ENCODE assay signal across 20 cellular contexts in genomic region chr15:77838595-77838994, GRCh38.
"Had no signal": no experiment of that assay in that cellular context is flagged by ENCODE, and none has a peak within 500 bp of the region (broad histone marks: within the 10 kb centered on the region; RNA-seq: fewer than 3 reads in every experiment).

No MANE protein-coding gene starts in this region.

- H3K4me3 Mint-ChIP-seq: activated B cell treated with CpG ODN at 0.5 μM for 24 hours; activated CD8-positive, alpha-beta T cell treated with anti-CD3 and anti-CD28 coated beads for 36 hours; activated T-helper 1 cell treated with anti-CD3 and anti-CD28 coated beads, Interleukin-12 subunit alpha, Interleukin-12 subunit beta, Interleukin-2, Interleukin-4 antibody, amounts not matched to agents 30 ng/mL and 10 ng/mL and 1 ng/mL, durations not matched to agents 14 hours and 24 hours and 36 hours; naive thymus-derived CD4-positive, alpha-beta T cell; T-helper 17 cell had no signal

- H3K4me1 Mint-ChIP-seq: activated B cell treated with CpG ODN at 0.5 μM for 24 hours, T-helper 17 cell had no signal

- H3K27me3 ChIP-seq: right atrium auricular region, upper lobe of left lung had no signal

- DNase-seq: activated B cell treated with CpG ODN at 0.5 μM for 24 hours; activated CD4-positive, alpha-beta T cell treated with anti-CD3 and anti-CD28 coated beads for 48 hours; activated CD8-positive, alpha-beta T cell treated with anti-CD3 and anti-CD28 coated beads for 36 hours; activated gamma-delta T cell; naive thymus-derived CD4-positive, alpha-beta T cell; stimulated activated naive CD4-positive, alpha-beta T cell; T-helper 17 cell had no signal

- H3K4me3 ChIP-seq: breast epithelium, coronary artery, heart left ventricle, lung, psoas muscle, right atrium auricular region, skin epidermis, thoracic aorta, upper lobe of left lung had no signal

- H3K36me3 ChIP-seq: breast epithelium, heart left ventricle, right atrium auricular region, thoracic aorta, upper lobe of left lung had no signal

- H3K9me3 Mint-ChIP-seq: activated CD8-positive, alpha-beta T cell treated with anti-CD3 and anti-CD28 coated beads for 36 hours; activated naive CD4-positive, alpha-beta T cell treated with anti-CD3 and anti-CD28 coated beads, Interleukin-2, amount 50 U/mL, for 72 hours; activated T-helper 1 cell treated with anti-CD3 and anti-CD28 coated beads, Interleukin-12 subunit alpha, Interleukin-12 subunit beta, Interleukin-2, Interleukin-4 antibody, amounts not matched to agents 30 ng/mL and 10 ng/mL and 1 ng/mL, durations not matched to agents 14 hours and 24 hours and 36 hours had no signal

- H3K27ac Mint-ChIP-seq: activated B cell treated with CpG ODN at 0.5 μM for 24 hours; activated CD8-positive, alpha-beta T cell treated with anti-CD3 and anti-CD28 coated beads for 36 hours; activated naive CD4-positive, alpha-beta T cell treated with anti-CD3 and anti-CD28 coated beads, Interleukin-2, amount 50 U/mL, for 72 hours; activated T-helper 1 cell treated with anti-CD3 and anti-CD28 coated beads, Interleukin-12 subunit alpha, Interleukin-12 subunit beta, Interleukin-2, Interleukin-4 antibody, amounts not matched to agents 30 ng/mL and 10 ng/mL and 1 ng/mL, durations not matched to agents 14 hours and 24 hours and 36 hours; naive thymus-derived CD4-positive, alpha-beta T cell; T-helper 17 cell had no signal

- H3K9me3 ChIP-seq: breast epithelium, heart left ventricle, psoas muscle, right atrium auricular region, thoracic aorta, upper lobe of left lung had no signal

- H3K27ac ChIP-seq: breast epithelium, coronary artery, epithelial cell of prostate, heart left ventricle, psoas muscle, right atrium auricular region, skin epidermis, thoracic aorta, upper lobe of left lung had no signal

- H3K36me3 Mint-ChIP-seq: activated naive CD4-positive, alpha-beta T cell treated with anti-CD3 and anti-CD28 coated beads, Interleukin-2, amount 50 U/mL, for 72 hours; naive thymus-derived CD4-positive, alpha-beta T cell had no signal

- H3K4me1 ChIP-seq: breast epithelium, heart left ventricle, psoas muscle, right atrium auricular region had no signal

- ATAC-seq: activated CD8-positive, alpha-beta T cell treated with anti-CD3 and anti-CD28 coated beads for 36 hours; activated naive CD4-positive, alpha-beta T cell treated with anti-CD3 and anti-CD28 coated beads, Interleukin-2, amount 50 U/mL, for 72 hours; heart left ventricle; left lobe of liver; naive thymus-derived CD4-positive, alpha-beta T cell; psoas muscle; T-helper 17 cell had no signal
